Comparison of ENCODE assay signal across 11 cellular contexts in genomic region chrX:134670241-134670811, GRCh38. TPM values are rescaled to one million over a fixed set of nuclear protein-coding genes. Genes with fewer than 3 reads are reported as not detected.
DNase-seq lines count a peak whose midpoint lies in the region; ATAC-seq and TF ChIP-seq lines count a peak whose summit lies in the region.
"Had no signal": no experiment of that assay in that cellular context is flagged by ENCODE, and none has a peak within 500 bp of the region (broad histone marks: within the 10 kb centered on the region; RNA-seq: fewer than 3 reads in every experiment).

No MANE protein-coding gene starts in this region.

- intact Hi-C loops in activated naive CD4-positive, alpha-beta T cell treated with anti-CD3 and anti-CD28 coated beads for 36 hours (cut with micrococcal nuclease) = no loop called here

- DNase-seq in DMS 273 treated with DMSO at 0.1 percent for 48 hours (lab: John Stamatoyannopoulos, UW) (peak; percentile 78), NCI-H2029 (lab: John Stamatoyannopoulos, UW) (peak; percentile 13), choroid plexus epithelial cell (ENCODE audit: low read depth) (peak; percentile 69), myocyte (ENCODE audit: low read depth) (peak; percentile 82), T-helper 17 cell (no peak), NAMALWA (ENCODE audit: low spot score) (no peak)
- DNase-seq in stimulated activated CD4-positive, alpha-beta T cell treated with anti-CD3 and anti-CD28 coated beads, Interleukin-4, amount 100 ng/mL, for 1 hour = no peak
- DNase-seq in activated naive CD4-positive, alpha-beta T cell treated with anti-CD3 and anti-CD28 coated beads for 36 hours = no peak

- no peak overlapping the region for H3K27ac Mint-ChIP-seq in T-helper 17 cell
- no peak overlapping the region for H3K27ac Mint-ChIP-seq in activated naive CD4-positive, alpha-beta T cell treated with anti-CD3 and anti-CD28 coated beads for 36 hours
- H3K27ac Mint-ChIP-seq: IgD-negative memory B cell had no signal

- no peaks in the 10 kb centered on the region for H3K36me3 Mint-ChIP-seq in T-helper 17 cell (ENCODE audit: low read depth)
- H3K36me3 Mint-ChIP-seq in activated naive CD4-positive, alpha-beta T cell treated with anti-CD3 and anti-CD28 coated beads for 36 hours (ENCODE audit: low read depth) = no peaks in the 10 kb centered on the region
- H3K36me3 Mint-ChIP-seq: IgD-negative memory B cell had no signal

- TF ChIP-seq CTCF in choroid plexus epithelial cell (conservative IDR thresholded peaks at IDR 0.05; ENCODE audit: low read depth, low read length) = no peak

- H3K27me3 Mint-ChIP-seq in T-helper 17 cell = no peaks in the 10 kb centered on the region
- H3K27me3 Mint-ChIP-seq in activated naive CD4-positive, alpha-beta T cell treated with anti-CD3 and anti-CD28 coated beads for 36 hours (ENCODE audit: low read depth) = peaks cover 4% of the 10 kb centered on the region
- H3K27me3 Mint-ChIP-seq: IgD-negative memory B cell had no signal

- H3K4me1 Mint-ChIP-seq in T-helper 17 cell = no peaks in the 10 kb centered on the region
- peaks cover 5% of the 10 kb centered on the region for H3K4me1 Mint-ChIP-seq in activated naive CD4-positive, alpha-beta T cell treated with anti-CD3 and anti-CD28 coated beads for 36 hours (ENCODE audit: low read depth)
- H3K4me1 Mint-ChIP-seq: IgD-negative memory B cell had no signal

- no peak overlapping the region for H3K4me3 Mint-ChIP-seq in T-helper 17 cell
- no peak overlapping the region for H3K4me3 Mint-ChIP-seq in activated naive CD4-positive, alpha-beta T cell treated with anti-CD3 and anti-CD28 coated beads for 36 hours
- H3K4me3 Mint-ChIP-seq: IgD-negative memory B cell had no signal

- H3K9me3 Mint-ChIP-seq in activated naive CD4-positive, alpha-beta T cell treated with anti-CD3 and anti-CD28 coated beads for 36 hours = no peaks in the 10 kb centered on the region

- no peaks in the 10 kb centered on the region for H3K9me3 ChIP-seq in T-helper 17 cell (ENCODE audit: control insufficient read depth, low read length, poor library complexity, severe bottlenecking)

- no peak overlapping the region for H3K4me3 ChIP-seq in choroid plexus epithelial cell (ENCODE audit: low read depth, low read length)

- ATAC-seq in T-helper 17 cell = no peak

- CTCF ChIA-PET in activated naive CD4-positive, alpha-beta T cell treated with anti-CD3 and anti-CD28 coated beads for 36 hours (lab: Charles Lee) = no interaction called here

RNA-seq across cellular contexts. Expression of gene PLAC1, which starts 12.1 kb away (rescaled TPM):
- total RNA-seq in myocyte = 0.31 and 0.48 TPM in 2 replicates
- polyA plus RNA-seq in myocyte (2012) = 0.33 TPM
- not detected for total RNA-seq in T-helper 17 cell
- total RNA-seq in activated naive CD4-positive, alpha-beta T cell treated with anti-CD3 and anti-CD28 coated beads for 36 hours = not detected
- total RNA-seq: dermis microvascular lymphatic vessel endothelial cell, mononuclear cell had no signal
- polyA plus RNA-seq: IgD-negative memory B cell had no signal

Comparison
In these comparisons a context has a peak if more than half of its experiments do, and no peak if none do; other contexts are left out.
1. DNase-seq: peak in DMS 273 treated with DMSO at 0.1 percent for 48 hours (single experiment), NCI-H2029 (single experiment), choroid plexus epithelial cell (single experiment) and myocyte (single experiment); none in T-helper 17 cell (0 of 3), stimulated activated CD4-positive, alpha-beta T cell treated with anti-CD3 and anti-CD28 coated beads, Interleukin-4, amount 100 ng/mL, for 1 hour (single experiment), NAMALWA (single experiment) and activated naive CD4-positive, alpha-beta T cell treated with anti-CD3 and anti-CD28 coated beads for 36 hours (single experiment).